Comparison of ENCODE assay signal across 19 cellular contexts in the genomic region with DNA sequence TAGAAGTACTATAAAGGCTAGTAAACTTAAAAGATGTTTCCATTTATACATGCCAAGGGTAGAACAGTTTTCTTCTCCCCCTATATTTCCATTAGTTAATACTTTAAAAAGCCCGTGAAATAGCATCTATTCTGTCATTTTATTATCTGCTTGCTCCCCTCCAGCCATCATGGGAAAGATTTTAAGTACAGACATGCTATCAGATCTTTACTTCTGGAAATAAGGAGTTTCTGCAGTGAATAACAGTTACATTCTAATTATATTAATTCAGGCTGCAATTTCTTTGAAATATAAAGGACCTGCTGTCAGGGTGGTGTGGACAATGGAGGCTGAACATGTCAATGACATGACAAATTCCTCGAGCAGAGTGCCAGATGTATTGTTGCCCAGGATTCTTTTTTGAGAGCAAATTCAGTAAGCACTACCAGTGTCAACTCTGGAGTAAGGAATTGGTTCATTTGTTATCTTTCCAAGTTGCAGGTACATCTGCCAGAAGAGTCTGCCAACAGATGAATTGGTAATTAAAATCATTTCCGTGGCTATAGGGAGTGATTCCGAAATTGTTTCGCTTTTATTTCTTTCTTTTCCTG.
A peak's percentile ranks its signal among the peaks of the same experiment; 100 is the strongest.
DNase-seq lines count a peak whose midpoint lies in the region; FAIRE-seq and TF ChIP-seq lines count a peak whose summit lies in the region.
"Had no signal": no experiment of that assay in that cellular context is flagged by ENCODE, and none has a peak within 500 bp of the region (broad histone marks: within the 10 kb centered on the region; RNA-seq: fewer than 3 reads in every experiment).

No MANE protein-coding gene starts in this region.

- H3K9me1 ChIP-seq in keratinocyte (ENCODE audit: control insufficient read depth, extremely low read depth, insufficient read depth, low read length), result no peaks in the 10 kb centered on the region

- TF ChIP-seq CTCF in astrocyte (IDR thresholded peaks at IDR 0.05; ENCODE audit: insufficient read depth, low read depth, low read length) (no peak), keratinocyte (optimal IDR thresholded peaks at IDR 0.05 in 1 of 3, IDR thresholded peaks at IDR 0.05 in 1 of 3, conservative IDR thresholded peaks at IDR 0.05 in 1 of 3; ENCODE audit: extremely low read depth in 1 of 3, insufficient read depth in 2 of 3, low read length in 3 of 3) (no peak)

- 27 to 29% methylated on average over 5 of the region's 5 CpGs for WGBS in GM23248 (ENCODE audit: low coverage in 1 of 2, low lambda C conversion rate in 2 of 2, missing lambda C conversion rate in 2 of 2), 2 experiments

- dilution Hi-C loops in keratinocyte (cut with MboI; ENCODE audit: extremely low pct_ligation_motif_present, low sequenced_read_pairs), result no loop called here

- no peak overlapping the region for H3K27ac Mint-ChIP-seq in astrocyte (ENCODE audit: unreplicated experiment)
- H3K27ac Mint-ChIP-seq: CD4-positive, CD25-positive, alpha-beta regulatory T cell; HFFc6 had no signal

- DNase-seq in NCI-H1694 treated with DMSO at 0.1 percent for 48 hours (lab: John Stamatoyannopoulos, UW), result peak; percentile 9
- DNase-seq in NCI-H1694 (lab: John Stamatoyannopoulos, UW), result no peak
- no peak for DNase-seq in GM23248
- no peak for DNase-seq in astrocyte (ENCODE audit: low read depth)
- DNase-seq in keratinocyte (ENCODE audit: low read depth, low spot score), result no peak
- DNase-seq in DMS79 (lab: John Stamatoyannopoulos, UW), result no peak
- DNase-seq in CD1c-positive myeloid dendritic cell (ENCODE audit: extremely low spot score), result no peak
- DNase-seq in midbrain (lab: John Stamatoyannopoulos, UW), result no peak
- DNase-seq: CD4-positive, CD25-positive, alpha-beta regulatory T cell; DMS79 treated with DMSO at 0.1 percent for 48 hours; GDM1; HFFc6; MM.1S; NCI-H2081 treated with DMSO at 0.1 percent for 48 hours; SHP77 treated with DMSO at 0.1 percent for 48 hours had no signal

- no peaks in the 10 kb centered on the region for H3K9me2 ChIP-seq in GM23248 (ENCODE audit: insufficient read depth)

- H2AFZ ChIP-seq in GM23248 (0 out of 2 replicates have a peak overlapping the region, but pooled peaks have one; percentile 24), astrocyte (ENCODE audit: low read depth, low read length) (no peak overlapping the region), keratinocyte (ENCODE audit: control insufficient read depth, low read length) (peak overlapping the region; percentile 70)

- no peaks in the 10 kb centered on the region for H3F3A ChIP-seq in GM23248 (ENCODE audit: insufficient read depth)

- no peak overlapping the region for H3K9ac ChIP-seq in GM23248
- H3K9ac ChIP-seq in astrocyte (ENCODE audit: low read length), result no peak overlapping the region
- H3K9ac ChIP-seq in keratinocyte (ENCODE audit: control insufficient read depth, extremely low read depth, insufficient read depth, low read length), result no peak overlapping the region

- H3K27ac ChIP-seq in GM23248, result no peak overlapping the region
- H3K27ac ChIP-seq in astrocyte (ENCODE audit: low read depth, low read length), result no peak overlapping the region
- no peak overlapping the region for H3K27ac ChIP-seq in keratinocyte (ENCODE audit: control insufficient read depth, insufficient read depth, low read length)
- H3K27ac ChIP-seq: A549 had no signal

- H3K4me1 Mint-ChIP-seq in astrocyte (ENCODE audit: low read depth, unreplicated experiment), result peaks cover 6% of the 10 kb centered on the region

- H4K20me1 ChIP-seq in GM23248 (ENCODE audit: insufficient read depth), result no peaks in the 10 kb centered on the region
- no peaks in the 10 kb centered on the region for H4K20me1 ChIP-seq in astrocyte (ENCODE audit: insufficient read depth, low read length)
- H4K20me1 ChIP-seq in keratinocyte (ENCODE audit: control insufficient read depth, extremely low read depth, insufficient read depth, low read length), result no peaks in the 10 kb centered on the region

- H3K4me2 ChIP-seq in GM23248 (ENCODE audit: unreplicated experiment) (no peak overlapping the region), astrocyte (ENCODE audit: low read length) (peak overlapping the region; percentile 22), keratinocyte (ENCODE audit: control insufficient read depth, extremely low read depth, insufficient read depth, low read depth, low read length) (peak overlapping the region; percentile 31)
- H3K4me2 ChIP-seq: A549 had no signal

- H3K4me3 ChIP-seq in GM23248, result no peak overlapping the region
- H3K4me3 ChIP-seq in astrocyte (ENCODE audit: insufficient read depth, low read depth, low read length), result no peak overlapping the region
- no peak overlapping the region for H3K4me3 ChIP-seq in keratinocyte (ENCODE audit: control insufficient read depth in 2 of 3, extremely low read depth in 1 of 3, insufficient read depth in 2 of 3, low read depth in 1 of 3, low read length in 3 of 3)
- H3K4me3 ChIP-seq: A549 had no signal

- no peaks in the 10 kb centered on the region for H3K27me3 Mint-ChIP-seq in astrocyte (ENCODE audit: low read depth, unreplicated experiment)

- H3K36me3 Mint-ChIP-seq in astrocyte (ENCODE audit: low read depth, unreplicated experiment), result no peaks in the 10 kb centered on the region

- H3K4me1 ChIP-seq in GM23248 (ENCODE audit: insufficient read depth), result no peaks in the 10 kb centered on the region; the same call in 1 of the 2 replicates
- peaks cover 5% of the 10 kb centered on the region for H3K4me1 ChIP-seq in astrocyte (ENCODE audit: insufficient read depth, low read length)
- H3K4me1 ChIP-seq in keratinocyte (ENCODE audit: control insufficient read depth, extremely low read depth, insufficient read depth, low read length), result peaks cover 5% of the 10 kb centered on the region
- H3K4me1 ChIP-seq: A549 had no signal

- no peaks in the 10 kb centered on the region for H3K9me3 Mint-ChIP-seq in astrocyte (ENCODE audit: unreplicated experiment)
- H3K9me3 Mint-ChIP-seq: HFFc6 had no signal

- no peaks in the 10 kb centered on the region for H3K79me2 ChIP-seq in GM23248 (ENCODE audit: insufficient read depth)
- no peaks in the 10 kb centered on the region for H3K79me2 ChIP-seq in astrocyte (ENCODE audit: insufficient read depth, low read length)
- H3K79me2 ChIP-seq in keratinocyte (ENCODE audit: control insufficient read depth, insufficient read depth, low read length), result no peaks in the 10 kb centered on the region

- H3K36me3 ChIP-seq in GM23248 (ENCODE audit: low read depth), result no peaks in the 10 kb centered on the region
- no peaks in the 10 kb centered on the region for H3K36me3 ChIP-seq in astrocyte (ENCODE audit: insufficient read depth, low read length)
- no peaks in the 10 kb centered on the region for H3K36me3 ChIP-seq in keratinocyte (ENCODE audit: control insufficient read depth in 2 of 2, extremely low read depth in 1 of 2, insufficient read depth in 2 of 2, low read length in 2 of 2)

- H3K4me3 Mint-ChIP-seq in astrocyte (ENCODE audit: unreplicated experiment), result no peak overlapping the region
- H3K4me3 Mint-ChIP-seq: CD4-positive, CD25-positive, alpha-beta regulatory T cell; HFFc6 had no signal

- no peak for FAIRE-seq in astrocyte (lab: Jason Lieb, UNC)
- peak; percentile 36 for FAIRE-seq in keratinocyte (lab: Jason Lieb, UNC)
- FAIRE-seq: A549, H1, HepG2, RCC 7860 had no signal

- H3K9me3 ChIP-seq in GM23248 (ENCODE audit: low read depth) (no peaks in the 10 kb centered on the region), astrocyte (ENCODE audit: insufficient read depth, low read depth, low read length) (no peaks in the 10 kb centered on the region), keratinocyte (ENCODE audit: control insufficient read depth, low read depth, low read length) (no peaks in the 10 kb centered on the region)
- H3K9me3 ChIP-seq: A549 had no signal

- H3K27me3 ChIP-seq in GM23248 (replicated peaks; ENCODE audit: insufficient read depth) (no peaks in the 10 kb centered on the region), astrocyte (ENCODE audit: insufficient read depth, low read length) (no peaks in the 10 kb centered on the region), keratinocyte (ENCODE audit: control insufficient read depth, extremely low read depth, insufficient read depth, low read length) (no peaks in the 10 kb centered on the region)

- in situ Hi-C loops in GM23248 (cut with MboI), result no loop called here
